19 cellular contexts compared by ENCODE assay signal in genomic region chr10:24938076-24938475, GRCh38. TPM values are rescaled to one million over a fixed set of nuclear protein-coding genes. Genes with fewer than 3 reads are reported as not detected.
A peak's percentile ranks its signal among the peaks of the same experiment; 100 is the strongest.
DNase-seq lines count a peak whose midpoint lies in the region; ATAC-seq and TF ChIP-seq lines count a peak whose summit lies in the region.
"Had no signal": no experiment of that assay in that cellular context is flagged by ENCODE, and none has a peak within 500 bp of the region (broad histone marks: within the 10 kb centered on the region; RNA-seq: fewer than 3 reads in every experiment).

No MANE protein-coding gene starts in this region.

- 88 to 96% (median 92%) methylated on average over 5 of the region's 5 CpGs for WGBS in heart left ventricle, 4 donors

- DNase-seq in left ventricle myocardium superior (no peak), heart left ventricle (no peak), fibroblast of mammary gland (ENCODE audit: low read depth) (peak; percentile 53), nephron progenitor cell (no peak), superior temporal gyrus (ENCODE audit: extremely low spot score) (peak; percentile 11), GOT3 (lab: John Stamatoyannopoulos, UW) (no peak)
- DNase-seq: Caco-2; CD4-positive, CD25-positive, alpha-beta regulatory T cell; CD8-positive, alpha-beta T cell; DMS153; DND-41; H9 had no signal

- no peaks in the 10 kb centered on the region for H3K9me3 ChIP-seq in heart left ventricle
- H3K9me3 ChIP-seq: BLaER1, Caco-2 had no signal

- H3K4me1 ChIP-seq in heart left ventricle = no peaks in the 10 kb centered on the region
- H3K4me1 ChIP-seq: BLaER1 had no signal

- no peak overlapping the region for H3K4me3 Mint-ChIP-seq in nephron progenitor cell
- H3K4me3 Mint-ChIP-seq: B cell; CD4-positive, CD25-positive, alpha-beta regulatory T cell; CD8-positive, alpha-beta T cell; H9 had no signal

- H3K27me3 ChIP-seq in heart left ventricle = no peaks in the 10 kb centered on the region
- H3K27me3 ChIP-seq: BLaER1 had no signal

- H3K4me1 Mint-ChIP-seq in nephron progenitor cell = peaks cover 9% of the 10 kb centered on the region
- H3K4me1 Mint-ChIP-seq: B cell had no signal

- H3K9me3 Mint-ChIP-seq in nephron progenitor cell = no peaks in the 10 kb centered on the region
- H3K9me3 Mint-ChIP-seq: CD8-positive, alpha-beta T cell had no signal

- H3K27ac Mint-ChIP-seq in nephron progenitor cell = peak overlapping the region; percentile 76
- H3K27ac Mint-ChIP-seq: B cell; CD4-positive, CD25-positive, alpha-beta regulatory T cell; CD8-positive, alpha-beta T cell had no signal

- TF ChIP-seq POLR2A in heart left ventricle (IDR thresholded peaks at IDR 0.05) = no peak

- TF ChIP-seq CTCF in heart left ventricle (IDR thresholded peaks at IDR 0.05) = no peak
- TF ChIP-seq CTCF in fibroblast of mammary gland (conservative IDR thresholded peaks at IDR 0.05; ENCODE audit: control insufficient read depth, insufficient read depth, low read depth, low read length) = no peak
- no peak for TF ChIP-seq CTCF in nephron progenitor cell (IDR thresholded peaks at IDR 0.05)

- H3K36me3 ChIP-seq in heart left ventricle = peaks cover 0 to 5% (median 0%) of the 10 kb centered on the region in 9 donors
- H3K36me3 ChIP-seq: BLaER1 had no signal

- H3K4me3 ChIP-seq in heart left ventricle (no peak overlapping the region), fibroblast of mammary gland (ENCODE audit: control insufficient read depth, low read depth, low read length) (no peak overlapping the region)
- H3K4me3 ChIP-seq: BLaER1 had no signal

- H3K27ac ChIP-seq in heart left ventricle = no peak overlapping the region
- H3K27ac ChIP-seq: 22Rv1, BLaER1, C4-2B had no signal

- ATAC-seq in left ventricle myocardium superior (peak; percentile 34), heart left ventricle (no peak), HG02623 (IDR thresholded peaks at IDR 0.05; ENCODE audit: unreplicated experiment) (no peak)
- no peak for ATAC-seq in activated CD4-positive, CD25-positive, alpha-beta regulatory T cell treated with anti-CD3 and anti-CD28 coated beads, Interleukin-2, amount 50 U/mL, for 24 hours
- ATAC-seq: CD8-positive, alpha-beta T cell; HCT116 had no signal

- intact Hi-C loops in left ventricle myocardium superior (cut with micrococcal nuclease) (no loop called here), heart left ventricle (cut with DNase I) (no loop called here)

- H3K36me3 Mint-ChIP-seq in nephron progenitor cell (ENCODE audit: low read depth) = peaks cover 28% of the 10 kb centered on the region
- H3K36me3 Mint-ChIP-seq: CD4-positive, CD25-positive, alpha-beta regulatory T cell; CD8-positive, alpha-beta T cell had no signal

- no peaks in the 10 kb centered on the region for H3K27me3 Mint-ChIP-seq in nephron progenitor cell (ENCODE audit: low read depth, poor library complexity)
- H3K27me3 Mint-ChIP-seq: B cell; CD4-positive, CD25-positive, alpha-beta regulatory T cell had no signal

RNA-seq across cellular contexts. Expression of gene PRTFDC1, which starts 14.3 kb away (rescaled TPM):
- total RNA-seq in left ventricle myocardium superior = 9.1 TPM
- total RNA-seq in heart left ventricle = 10 to 100 TPM in 1 of 9 donors, 1 to 10 TPM in 8; 1.9 to 13.1 (median 4.6) TPM
- 1 to 10 TPM; 3.3 to 5.2 TPM for polyA plus RNA-seq in heart left ventricle
- total RNA-seq: B cell had no signal

Comparison
In these comparisons a context has a peak if more than half of its experiments do, and no peak if none do; other contexts are left out.
1. DNase-seq: peak in fibroblast of mammary gland (single experiment) and superior temporal gyrus (single experiment); none in left ventricle myocardium superior (single experiment), heart left ventricle (0 of 5), nephron progenitor cell (single experiment) and GOT3 (single experiment).